ENCODE assay signal across 16 cellular contexts in the genomic region with DNA sequence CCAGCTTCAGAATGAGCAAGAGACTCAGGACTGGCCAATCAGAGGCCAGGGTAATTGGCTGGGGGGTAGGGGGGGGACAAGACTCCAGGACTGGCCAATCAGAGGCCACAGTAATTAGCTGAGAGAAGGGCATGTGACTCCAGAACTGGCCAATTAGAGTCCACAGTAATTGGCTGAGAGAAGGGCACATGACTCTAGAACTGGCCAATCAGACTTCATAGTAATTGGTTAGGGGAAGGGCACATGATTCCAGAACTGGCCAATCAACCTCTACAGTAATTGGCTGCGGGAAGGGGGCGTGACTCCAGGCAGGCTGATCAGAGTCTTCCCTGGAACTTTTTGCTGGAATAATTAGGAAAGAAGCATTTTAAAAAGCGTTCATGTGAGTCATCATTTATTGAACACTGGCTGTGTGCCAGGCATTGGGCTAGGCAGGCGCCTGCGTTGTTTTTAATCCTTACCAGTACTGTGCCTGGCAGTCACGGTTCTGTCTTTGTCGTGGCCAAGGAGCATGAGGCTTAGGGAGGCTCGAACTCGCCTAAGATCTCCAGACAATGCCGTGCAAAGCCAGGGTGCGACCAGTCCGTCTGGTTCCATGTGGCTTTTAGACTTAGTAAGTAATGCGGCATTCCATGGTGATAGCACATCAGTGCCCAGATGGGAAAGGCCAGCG.
"Had no signal": no experiment of that assay in that cellular context is flagged by ENCODE, and none has a peak within 500 bp of the region (broad histone marks: within the 10 kb centered on the region; RNA-seq: fewer than 3 reads in every experiment).

No MANE protein-coding gene starts in this region.

- H3K9me3 ChIP-seq: gastrocnemius medialis had no signal

- ATAC-seq: activated CD8-positive, alpha-beta T cell treated with anti-CD3 and anti-CD28 coated beads, Interleukin-2, amount 10 ng/mL, durations not matched to agents 7 days and 5 days; activated T-cell treated with anti-CD3 and anti-CD28 coated beads, Interleukin-2, amount 50 U/mL, for 4 hours; gastrocnemius medialis; left lung had no signal

- H3K27me3 ChIP-seq: gastrocnemius medialis, left lung, transverse colon had no signal

- H3K4me1 Mint-ChIP-seq: activated CD4-positive, alpha-beta T cell treated with anti-CD3 and anti-CD28 coated beads, Interleukin-2, amount 10 ng/mL, durations not matched to agents 7 days and 5 days; nephron progenitor cell had no signal

- H3K4me1 ChIP-seq: gastrocnemius medialis, left lung, transverse colon had no signal

- H3K27me3 Mint-ChIP-seq: activated CD4-positive, alpha-beta T cell treated with anti-CD3 and anti-CD28 coated beads, Interleukin-2, amount 10 ng/mL, durations not matched to agents 7 days and 5 days had no signal

- H3K27ac Mint-ChIP-seq: activated CD4-positive, alpha-beta T cell treated with anti-CD3 and anti-CD28 coated beads, Interleukin-2, amount 10 ng/mL, durations not matched to agents 7 days and 5 days; activated CD8-positive, alpha-beta T cell treated with anti-CD3 and anti-CD28 coated beads, Interleukin-2, amount 10 ng/mL, durations not matched to agents 7 days and 5 days; nephron progenitor cell had no signal

- H3K4me3 Mint-ChIP-seq: activated CD4-positive, alpha-beta T cell treated with anti-CD3 and anti-CD28 coated beads, Interleukin-2, amount 10 ng/mL, durations not matched to agents 7 days and 5 days; activated CD8-positive, alpha-beta T cell treated with anti-CD3 and anti-CD28 coated beads, Interleukin-2, amount 10 ng/mL, durations not matched to agents 7 days and 5 days; activated T-cell treated with anti-CD3 and anti-CD28 coated beads, Interleukin-2, amount 50 U/mL, for 4 hours; nephron progenitor cell had no signal

- DNase-seq: activated CD4-positive, alpha-beta T cell treated with anti-CD3 and anti-CD28 coated beads, Interleukin-2, amount 10 ng/mL, durations not matched to agents 7 days and 5 days; activated CD8-positive, alpha-beta memory T cell treated with anti-CD3 and anti-CD28 coated beads, Interleukin-2, amount 50 U/mL, for 4 hours; activated CD8-positive, alpha-beta T cell treated with anti-CD3 and anti-CD28 coated beads, Interleukin-2, amount 10 ng/mL, durations not matched to agents 7 days and 5 days; activated naive CD4-positive, alpha-beta T cell treated with anti-CD3 and anti-CD28 coated beads, Interleukin-2, amount 50 U/mL, for 16 hours; activated T-cell treated with anti-CD3 and anti-CD28 coated beads, Interleukin-2, amount 50 U/mL, for 4 hours; effector CD4-positive, alpha-beta T cell; gastrocnemius medialis; head of caudate nucleus; left lung; nephron progenitor cell; occipital lobe; stimulated activated CD4-positive, alpha-beta T cell treated with anti-CD3 and anti-CD28 coated beads, Interleukin-12 subunit alpha, Interleukin-12 subunit beta, amount 100 ng/mL, for 4 hours; stimulated activated CD4-positive, alpha-beta T cell treated with anti-CD3 and anti-CD28 coated beads, Interleukin-1b, Interleukin-23, amount 100 ng/mL, for 48 hours; stimulated activated naive CD4-positive, alpha-beta T cell treated with Interleukin-2 at 50 U/mL for 16 hours; T-helper 9 cell; transverse colon had no signal

- H3K4me3 ChIP-seq: gastrocnemius medialis, left lung, transverse colon had no signal

- H3K9me3 Mint-ChIP-seq: activated CD4-positive, alpha-beta T cell treated with anti-CD3 and anti-CD28 coated beads, Interleukin-2, amount 10 ng/mL, durations not matched to agents 7 days and 5 days; activated T-cell treated with anti-CD3 and anti-CD28 coated beads, Interleukin-2, amount 50 U/mL, for 4 hours had no signal

- H3K27ac ChIP-seq: gastrocnemius medialis, left lung, transverse colon had no signal

- H3K36me3 ChIP-seq: gastrocnemius medialis, left lung, transverse colon had no signal
